1 cellular context compared by ENCODE assay signal in the genomic region with DNA sequence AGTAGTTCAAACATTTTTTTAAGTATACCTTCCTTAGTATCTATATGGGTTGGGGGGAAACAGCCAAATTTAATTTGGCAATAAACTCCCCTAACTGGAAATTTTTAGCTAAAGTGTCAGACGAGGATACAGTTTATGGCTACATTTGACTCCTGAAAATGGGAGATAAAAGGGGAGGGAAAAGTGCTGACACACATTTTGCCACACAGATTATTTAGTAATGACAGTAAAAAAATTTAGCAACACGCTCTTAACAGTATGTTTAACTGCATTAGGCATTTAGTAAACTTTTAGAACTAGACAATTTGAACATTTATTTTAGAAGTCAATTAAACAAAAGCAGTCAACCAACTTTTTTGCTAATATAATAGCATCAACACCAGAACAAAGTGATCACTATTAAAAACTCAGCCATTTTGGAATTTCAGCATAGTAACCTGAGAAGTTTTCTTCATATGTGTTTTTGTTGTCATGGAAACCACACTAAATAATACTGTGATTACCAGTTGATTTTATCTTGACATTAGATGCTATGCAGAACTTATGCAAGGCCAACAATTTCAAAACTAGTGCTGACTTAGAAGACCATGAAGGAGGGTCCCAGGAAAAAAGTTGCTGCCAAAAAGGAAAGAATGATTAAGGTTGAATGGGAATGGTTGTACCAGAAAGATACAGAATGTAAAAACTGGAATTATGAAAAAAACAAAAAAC.
A peak's percentile ranks its signal among the peaks of the same experiment; 100 is the strongest.
TF ChIP-seq lines count a peak whose summit lies in the region.

No MANE protein-coding gene starts in this region.

TF ChIP-seq in K562, 482 proteins besides CTCF, POLR2A, EP300 and RAD21:
- TF ChIP-seq ZKSCAN8 (CRISPR knock-in tag; IDR thresholded peaks at IDR 0.05) (no peak), POU5F1 (IDR thresholded peaks at IDR 0.05; ENCODE audit: borderline replicate concordance, low read depth, low read length, partially characterized antibody) (no peak), POLR2H (tag; IDR thresholded peaks at IDR 0.05; ENCODE audit: low read depth) (no peak), SOX6 (IDR thresholded peaks at IDR 0.05) (no peak), PBX2 (CRISPR knock-in tag; IDR thresholded peaks at IDR 0.05; ENCODE audit: low read depth) (no peak), PBX2 (tag; conservative IDR thresholded peaks at IDR 0.05; ENCODE audit: low read depth) (0 out of 2 replicates have a peak, but pooled peaks have one; percentile 31), BMI1 (IDR thresholded peaks at IDR 0.05; ENCODE audit: low read length) (peak; percentile 39; the same call in 1 of the 2 replicates), SIN3B (IDR thresholded peaks at IDR 0.05; ENCODE audit: low read depth) (no peak), CHD1 (IDR thresholded peaks at IDR 0.05; ENCODE audit: low read length) (no peak), MLX (CRISPR knock-in tag; conservative IDR thresholded peaks at IDR 0.05) (no peak), BHLHE40 (IDR thresholded peaks at IDR 0.05; ENCODE audit: low read length) (no peak), ETV5 (CRISPR knock-in tag; IDR thresholded peaks at IDR 0.05; ENCODE audit: low read depth) (no peak), NFE2 (IDR thresholded peaks at IDR 0.05; ENCODE audit: low read depth) (0 out of 2 replicates have a peak, but pooled peaks have one; percentile 26), C11orf30 (IDR thresholded peaks at IDR 0.05; ENCODE audit: low read depth) (peak; percentile 80), ZNF274 (IDR thresholded peaks at IDR 0.05; ENCODE audit: borderline replicate concordance, low read depth, low read length) (no peak), ZNF316 (IDR thresholded peaks at IDR 0.05) (peak; percentile 92), MYNN (IDR thresholded peaks at IDR 0.05) (no peak), MYNN (CRISPR knock-in tag; IDR thresholded peaks at IDR 0.05) (no peak), MEIS2 (IDR thresholded peaks at IDR 0.05; ENCODE audit: partially characterized antibody) (peak; percentile 12), VEZF1 (CRISPR knock-in tag; IDR thresholded peaks at IDR 0.05) (no peak), GABPA (tag; conservative IDR thresholded peaks at IDR 0.05; ENCODE audit: low read depth) (no peak), ARID1B (IDR thresholded peaks at IDR 0.05) (0 out of 2 replicates have a peak, but pooled peaks have one; percentile 31), CAMTA2 (CRISPR knock-in tag; conservative IDR thresholded peaks at IDR 0.05) (no peak), MAFK (IDR thresholded peaks at IDR 0.05; ENCODE audit: low read length) (peak; percentile 37; the same call in 1 of the 2 replicates), ZNF785 (CRISPR knock-in tag; IDR thresholded peaks at IDR 0.05) (no peak), MAFG (tag; conservative IDR thresholded peaks at IDR 0.05) (peak; percentile 80), PHB2 (IDR thresholded peaks at IDR 0.05; ENCODE audit: low read depth) (no peak), FOXJ2 (tag; IDR thresholded peaks at IDR 0.05) (peak; percentile 80; the same call in 1 of the 2 replicates), PYGO2 (tag; IDR thresholded peaks at IDR 0.05) (no peak), RFX1 (IDR thresholded peaks at IDR 0.05) (peak; percentile 89), SMAD2 (IDR thresholded peaks at IDR 0.05; ENCODE audit: low read depth, low read length) (no peak)
TF ChIP-seq in K562: peak in this region for 11.
